Comparison of ENCODE assay signal across 13 cellular contexts in the genomic region with DNA sequence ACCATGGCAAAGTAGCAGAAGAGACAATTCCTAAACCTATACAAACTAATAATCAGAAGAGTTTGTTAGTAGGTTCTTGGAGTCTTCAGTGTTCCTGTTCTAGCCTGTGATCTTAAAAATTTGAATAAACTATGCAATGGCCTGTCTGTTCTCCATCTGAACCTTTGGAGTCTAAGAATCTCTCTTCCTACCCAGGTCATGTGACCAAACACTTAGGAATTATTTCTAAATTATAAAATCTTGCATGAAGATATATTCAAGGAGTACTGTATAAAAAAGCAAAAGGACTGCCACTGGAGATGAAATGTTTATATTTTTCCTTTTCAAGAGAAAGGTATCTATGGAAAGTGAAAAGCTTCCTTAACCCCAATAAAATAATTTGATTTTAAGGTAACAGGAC. TPM values are rescaled to one million over a fixed set of nuclear protein-coding genes. Genes with fewer than 3 reads are reported as not detected.
DNase-seq lines count a peak whose midpoint lies in the region; ATAC-seq and TF ChIP-seq lines count a peak whose summit lies in the region.
"Had no signal": no experiment of that assay in that cellular context is flagged by ENCODE, and none has a peak within 500 bp of the region (broad histone marks: within the 10 kb centered on the region; RNA-seq: fewer than 3 reads in every experiment).

No MANE protein-coding gene starts in this region.

- H3K36me3 Mint-ChIP-seq in activated T-helper 2 cell treated with anti-CD3 and anti-CD28 coated beads, Interferon-gamma antibody, Interleukin-2, Interleukin-4, amounts not matched to agents 10 μg/mL and 5 μg/mL and 100 μg/mL, durations not matched to agents 14 hours and 24 hours and 36 hours (ENCODE audit: low read depth): peaks cover 60% of the 10 kb centered on the region
- peaks cover 37% of the 10 kb centered on the region for H3K36me3 Mint-ChIP-seq in nephron (ENCODE audit: low read depth)

- peak overlapping the region; percentile 93 for H3K4me2 ChIP-seq in DND-41 (ENCODE audit: insufficient read depth, low read length)

- peaks cover 60% of the 10 kb centered on the region for H3K4me1 ChIP-seq in DND-41 (ENCODE audit: insufficient read depth, low read length)

- peaks cover 70% of the 10 kb centered on the region for H3K79me2 ChIP-seq in DND-41 (ENCODE audit: insufficient read depth, low read length)

- peaks cover 68% of the 10 kb centered on the region for H3K36me3 ChIP-seq in DND-41 (ENCODE audit: insufficient read depth, low read length)
- H3K36me3 ChIP-seq in KOPT-K1 (ENCODE audit: insufficient read depth, low read length): peaks cover 62% of the 10 kb centered on the region
- H3K36me3 ChIP-seq: suprapubic skin had no signal

- H3K9ac ChIP-seq in DND-41 (ENCODE audit: low read depth, low read length): peak overlapping the region; percentile 100

- intact Hi-C loops in activated T-helper 2 cell treated with anti-CD3 and anti-CD28 coated beads, Interferon-gamma antibody, Interleukin-2, Interleukin-4, amounts not matched to agents 10 μg/mL and 5 μg/mL and 100 μg/mL, durations not matched to agents 14 hours and 24 hours and 36 hours (cut with micrococcal nuclease): no loop called here

- H3K4me3 Mint-ChIP-seq in activated T-helper 2 cell treated with anti-CD3 and anti-CD28 coated beads, Interferon-gamma antibody, Interleukin-2, Interleukin-4, amounts not matched to agents 10 μg/mL and 5 μg/mL and 100 μg/mL, durations not matched to agents 14 hours and 24 hours and 36 hours (ENCODE audit: low read depth): peak overlapping the region; percentile 97
- H3K4me3 Mint-ChIP-seq in nephron: peak overlapping the region; percentile 95

- peaks cover 54% of the 10 kb centered on the region for H4K20me1 ChIP-seq in DND-41 (ENCODE audit: insufficient read depth, low read length)

- peaks cover 49% of the 10 kb centered on the region for H3K4me1 Mint-ChIP-seq in activated T-helper 2 cell treated with anti-CD3 and anti-CD28 coated beads, Interferon-gamma antibody, Interleukin-2, Interleukin-4, amounts not matched to agents 10 μg/mL and 5 μg/mL and 100 μg/mL, durations not matched to agents 14 hours and 24 hours and 36 hours (ENCODE audit: low read depth)
- H3K4me1 Mint-ChIP-seq in nephron: peaks cover 29% of the 10 kb centered on the region

- DNase-seq in DND-41 (no peak), COLO668 (lab: John Stamatoyannopoulos, UW; ENCODE audit: unreplicated experiment) (no peak), NCI-H2107 (lab: John Stamatoyannopoulos, UW) (no peak), EL (no peak)
- DNase-seq in activated T-helper 2 cell treated with anti-CD3 and anti-CD28 coated beads, Interferon-gamma antibody, Interleukin-2, Interleukin-4, amounts not matched to agents 10 μg/mL and 5 μg/mL and 100 μg/mL, durations not matched to agents 14 hours and 24 hours and 36 hours (ENCODE audit: low spot score): no peak
- DNase-seq: central memory CD4-positive, alpha-beta T cell; KG1; left colon; NCI-H226; occipital lobe had no signal

- peak overlapping the region; percentile 70 to 74; a peak in 3 of 4 replicates for H3K4me3 ChIP-seq in DND-41 (ENCODE audit: low read depth in 1 of 2, low read length in 2 of 2)
- H3K4me3 ChIP-seq: suprapubic skin had no signal

- H2AFZ ChIP-seq in DND-41 (ENCODE audit: low read depth, low read length): no peak overlapping the region

- H3K27me3 ChIP-seq in DND-41 (ENCODE audit: insufficient read depth, low read length, poor library complexity): no peaks in the 10 kb centered on the region

- peak overlapping the region; percentile 88; the same call in 1 of the 2 replicates for H3K27ac ChIP-seq in DND-41 (ENCODE audit: low read length)
- H3K27ac ChIP-seq in KOPT-K1 (ENCODE audit: low read depth, low read length, poor library complexity, severe bottlenecking): peak overlapping the region; percentile 99
- H3K27ac ChIP-seq: suprapubic skin had no signal

- TF ChIP-seq CTCF in DND-41 (IDR thresholded peaks at IDR 0.05; ENCODE audit: borderline replicate concordance, extremely low read depth, low read length, poor library complexity, severe bottlenecking) (no peak), nephron (IDR thresholded peaks at IDR 0.05; ENCODE audit: unreplicated experiment in 3 of 3) (no peak)

- peaks cover 2% of the 10 kb centered on the region for H3K27me3 Mint-ChIP-seq in activated T-helper 2 cell treated with anti-CD3 and anti-CD28 coated beads, Interferon-gamma antibody, Interleukin-2, Interleukin-4, amounts not matched to agents 10 μg/mL and 5 μg/mL and 100 μg/mL, durations not matched to agents 14 hours and 24 hours and 36 hours (ENCODE audit: low read depth)
- peaks cover 10% of the 10 kb centered on the region for H3K27me3 Mint-ChIP-seq in nephron (ENCODE audit: low read depth)

- no peak for ATAC-seq in DND-41 (ENCODE audit: insufficient read depth, low read depth)
- ATAC-seq: left colon had no signal

- H3K27ac Mint-ChIP-seq in activated T-helper 2 cell treated with anti-CD3 and anti-CD28 coated beads, Interferon-gamma antibody, Interleukin-2, Interleukin-4, amounts not matched to agents 10 μg/mL and 5 μg/mL and 100 μg/mL, durations not matched to agents 14 hours and 24 hours and 36 hours: peak overlapping the region; percentile 40
- H3K27ac Mint-ChIP-seq in nephron: no peak overlapping the region

- H3K9me3 ChIP-seq in DND-41 (ENCODE audit: insufficient read depth, low read length, severe bottlenecking) (no peaks in the 10 kb centered on the region), KOPT-K1 (ENCODE audit: insufficient read depth, low read length, poor library complexity, severe bottlenecking) (no peaks in the 10 kb centered on the region)
- H3K9me3 ChIP-seq: suprapubic skin had no signal

- no peaks in the 10 kb centered on the region for H3K9me3 Mint-ChIP-seq in activated T-helper 2 cell treated with anti-CD3 and anti-CD28 coated beads, Interferon-gamma antibody, Interleukin-2, Interleukin-4, amounts not matched to agents 10 μg/mL and 5 μg/mL and 100 μg/mL, durations not matched to agents 14 hours and 24 hours and 36 hours
- H3K9me3 Mint-ChIP-seq in nephron: no peaks in the 10 kb centered on the region

RNA-seq across cellular contexts. Expression of a gene that starts 2.4 kb away (rescaled TPM):
- 163 and 165 TPM in 2 replicates for total RNA-seq in activated T-helper 2 cell treated with anti-CD3 and anti-CD28 coated beads, Interferon-gamma antibody, Interleukin-2, Interleukin-4, amounts not matched to agents 10 μg/mL and 5 μg/mL and 100 μg/mL, durations not matched to agents 14 hours and 24 hours and 36 hours
